ENCODE assay signal across 10 cellular contexts in genomic region chr7:55534916-55535636, GRCh38. TPM values are rescaled to one million over a fixed set of nuclear protein-coding genes. Genes with fewer than 3 reads are reported as not detected.
DNase-seq lines count a peak whose midpoint lies in the region; ATAC-seq, FAIRE-seq and TF ChIP-seq lines count a peak whose summit lies in the region.
"Had no signal": no experiment of that assay in that cellular context is flagged by ENCODE, and none has a peak within 500 bp of the region (broad histone marks: within the 10 kb centered on the region; RNA-seq: fewer than 3 reads in every experiment).

No MANE protein-coding gene starts in this region.

- no peak overlapping the region for H3K9ac ChIP-seq in keratinocyte (ENCODE audit: control insufficient read depth, extremely low read depth, insufficient read depth, low read length)
- H3K9ac ChIP-seq: parathyroid adenoma had no signal

- DNase-seq in AG04450 (ENCODE audit: low read depth, low spot score) (no peak), RWPE2 (ENCODE audit: low spot score) (no peak), keratinocyte (ENCODE audit: low read depth, low spot score) (no peak), NCI-H2171 treated with DMSO at 0.1 percent for 48 hours (lab: John Stamatoyannopoulos, UW) (no peak), NCI-H2227 (lab: John Stamatoyannopoulos, UW; ENCODE audit: unreplicated experiment) (no peak), cerebellum (ENCODE audit: low spot score) (no peak)
- DNase-seq: DMS153 had no signal

- FAIRE-seq in keratinocyte (lab: Jason Lieb, UNC) = no peak

- H3K27ac ChIP-seq in AG04450 (ENCODE audit: low read depth, low read length) = peak overlapping the region; percentile 34
- peak overlapping the region; percentile 30 for H3K27ac ChIP-seq in RWPE2 (ENCODE audit: poor library complexity, severe bottlenecking)
- peak overlapping the region; percentile 66 for H3K27ac ChIP-seq in keratinocyte (ENCODE audit: control insufficient read depth, insufficient read depth, low read length)
- H3K27ac ChIP-seq: parathyroid adenoma had no signal

- CTCF ChIA-PET in AG04450 (lab: Charles Lee) = no interaction called here

- H3K36me3 ChIP-seq in RWPE2 (ENCODE audit: low read depth) (no peaks in the 10 kb centered on the region), keratinocyte (ENCODE audit: control insufficient read depth in 2 of 2, extremely low read depth in 1 of 2, insufficient read depth in 2 of 2, low read length in 2 of 2) (no peaks in the 10 kb centered on the region)

- POLR2A ChIA-PET in AG04450 (lab: Yijun Ruan, JAX) = interaction anchor here (0.6 to 2.7 kb wide), 7 partner anchors 10 to 114 kb away, joined by 3 to 17 read pairs (median 3); partner anchors contain the start of gene VOPP1

- H3K4me2 ChIP-seq in keratinocyte (ENCODE audit: control insufficient read depth, extremely low read depth, insufficient read depth, low read depth, low read length) = no peak overlapping the region

- dilution Hi-C loops in keratinocyte (cut with MboI; ENCODE audit: extremely low pct_ligation_motif_present, low sequenced_read_pairs) = no loop called here

- H3K4me3 ChIP-seq in AG04450 (ENCODE audit: low read depth, low read length) (no peak overlapping the region), RWPE2 (ENCODE audit: severe bottlenecking) (no peak overlapping the region), keratinocyte (ENCODE audit: control insufficient read depth in 2 of 3, extremely low read depth in 1 of 3, insufficient read depth in 2 of 3, low read depth in 1 of 3, low read length in 3 of 3) (peak overlapping the region in 1 of 3 experiments; percentile 4)

- H3K9me1 ChIP-seq in keratinocyte (ENCODE audit: control insufficient read depth, extremely low read depth, insufficient read depth, low read length) = no peaks in the 10 kb centered on the region

- H3K4me1 ChIP-seq in RWPE2 (ENCODE audit: insufficient read depth, poor library complexity, severe bottlenecking) = peaks cover 33% of the 10 kb centered on the region
- peaks cover 48% of the 10 kb centered on the region for H3K4me1 ChIP-seq in keratinocyte (ENCODE audit: control insufficient read depth, extremely low read depth, insufficient read depth, low read length)
- H3K4me1 ChIP-seq: parathyroid adenoma had no signal

- H2AFZ ChIP-seq in keratinocyte (ENCODE audit: control insufficient read depth, low read length) = no peak overlapping the region
- H2AFZ ChIP-seq: parathyroid adenoma had no signal

- TF ChIP-seq CTCF in AG04450 (IDR thresholded peaks at IDR 0.05; ENCODE audit: low read depth, low read length) (no peak), RWPE2 (IDR thresholded peaks at IDR 0.05; ENCODE audit: poor library complexity, severe bottlenecking) (no peak), keratinocyte (optimal IDR thresholded peaks at IDR 0.05 in 1 of 3, IDR thresholded peaks at IDR 0.05 in 1 of 3, conservative IDR thresholded peaks at IDR 0.05 in 1 of 3; ENCODE audit: extremely low read depth in 1 of 3, insufficient read depth in 2 of 3, low read length in 3 of 3) (no peak)

- peak; percentile 57 for TF ChIP-seq POLR2A in GM18526 (IDR thresholded peaks at IDR 0.05; ENCODE audit: extremely low read depth, insufficient read length)

- H3K9me3 ChIP-seq in AG04450 (ENCODE audit: control insufficient read depth, insufficient read depth, low read length) (no peaks in the 10 kb centered on the region), RWPE2 (ENCODE audit: severe bottlenecking) (no peaks in the 10 kb centered on the region), keratinocyte (ENCODE audit: control insufficient read depth, low read depth, low read length) (no peaks in the 10 kb centered on the region)

- H4K20me1 ChIP-seq in keratinocyte (ENCODE audit: control insufficient read depth, extremely low read depth, insufficient read depth, low read length) = peaks cover 28% of the 10 kb centered on the region

- peaks cover 76% of the 10 kb centered on the region for H3K79me2 ChIP-seq in keratinocyte (ENCODE audit: control insufficient read depth, insufficient read depth, low read length)

- ATAC-seq in RWPE2 (ENCODE audit: low read depth) = no peak; the same call in 2 of the 3 replicates
- ATAC-seq in GM18517 (IDR thresholded peaks at IDR 0.05; ENCODE audit: unreplicated experiment) = no peak

- H3K27me3 ChIP-seq in AG04450 (ENCODE audit: control insufficient read depth, insufficient read depth, low read length) (no peaks in the 10 kb centered on the region), RWPE2 (ENCODE audit: insufficient read depth, poor library complexity, severe bottlenecking) (no peaks in the 10 kb centered on the region), keratinocyte (ENCODE audit: control insufficient read depth, extremely low read depth, insufficient read depth, low read length) (no peaks in the 10 kb centered on the region)

RNA-seq across cellular contexts. Expression of gene VOPP1, which starts 37.2 kb away (rescaled TPM):
- polyA plus RNA-seq in AG04450 (2011; rRNA removed) (85.9 and 88.4 TPM in 2 replicates), keratinocyte (34.2 to 60.4 TPM (median 49.2 TPM) in 3 replicates)
- polyA minus RNA-seq in AG04450 (2011; rRNA and poly(A)+ RNA removed) = 107 and 127 TPM in 2 replicates
- 7.2 TPM for polyA plus RNA-seq in keratinocyte (2011; ENCODE audit: low read depth)
- polyA plus RNA-seq in keratinocyte (2011; cell fraction: cytosol; rRNA removed) = 42.3 and 47.9 TPM in 2 replicates
- 34.4 and 35.2 TPM in 2 replicates for polyA plus RNA-seq in keratinocyte (2011; cell fraction: nucleus; rRNA removed)
- 17.1 and 63.0 TPM in 2 replicates for polyA plus RNA-seq in keratinocyte (2012; ENCODE audit: low replicate concordance)
- 60.1 to 103 TPM (median 80.4 TPM) in 3 replicates for polyA minus RNA-seq in keratinocyte
- 69.4 TPM for polyA minus RNA-seq in keratinocyte (2011; cell fraction: cytosol; rRNA and poly(A)+ RNA removed)
- 39.7 and 54.4 TPM in 2 replicates for polyA minus RNA-seq in keratinocyte (2011; cell fraction: nucleus; rRNA and poly(A)+ RNA removed)
- 83.1 TPM for total RNA-seq in cerebellum
